In the genomic region with DNA sequence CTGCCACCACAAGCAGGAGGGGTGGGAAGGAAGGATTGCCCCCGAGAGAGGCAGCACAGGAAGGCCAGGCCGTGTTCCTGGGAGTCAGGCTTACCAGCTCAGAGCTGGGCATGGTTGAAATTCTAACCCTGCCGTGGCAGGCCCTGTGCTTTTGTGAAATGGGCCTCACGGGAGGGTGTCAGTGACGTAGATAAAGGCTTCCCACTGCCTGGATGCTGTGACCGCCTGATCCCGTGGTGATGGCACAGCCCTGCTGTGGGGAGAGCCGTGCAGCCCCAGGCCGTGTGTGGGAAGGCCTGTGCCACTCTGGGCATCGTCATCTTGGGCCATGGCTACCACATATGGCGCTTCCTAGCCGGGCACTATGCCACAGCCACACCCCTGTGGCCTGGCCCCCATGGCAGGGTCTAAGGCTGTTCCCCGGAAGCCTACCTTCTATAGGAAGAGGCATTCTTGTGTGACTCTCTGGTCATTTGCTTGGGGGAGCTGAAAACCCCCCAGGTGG, we compare ENCODE assay signal across 23 cellular contexts.
"Had no signal": no experiment of that assay in that cellular context is flagged by ENCODE, and none has a peak within 500 bp of the region (broad histone marks: within the 10 kb centered on the region; RNA-seq: fewer than 3 reads in every experiment).

No MANE protein-coding gene starts in this region.

- H3K27ac Mint-ChIP-seq: activated CD8-positive, alpha-beta T cell treated with anti-CD3 and anti-CD28 coated beads for 36 hours; activated naive CD4-positive, alpha-beta T cell treated with anti-CD3 and anti-CD28 coated beads, Interleukin-2, amount 50 U/mL, for 72 hours; activated T-cell treated with anti-CD3 and anti-CD28 coated beads, Interleukin-2, amount 50 U/mL, for 72 hours; natural killer cell had no signal

- H3K36me3 ChIP-seq: breast epithelium, esophagus muscularis mucosa, heart right ventricle, left ventricle myocardium inferior, neutrophil, pancreas, prostate gland had no signal

- H3K4me2 ChIP-seq: smooth muscle cell had no signal

- H3K4me1 Mint-ChIP-seq: natural killer cell had no signal

- DNase-seq: activated CD4-positive, alpha-beta T cell treated with anti-CD3 and anti-CD28 coated beads, Interleukin-2, amount 50 U/mL, for 1 hour; activated CD4-positive, CD25-positive, alpha-beta regulatory T cell treated with anti-CD3 and anti-CD28 coated beads, Interleukin-2, amount 50 U/mL, for 72 hours; activated CD8-positive, alpha-beta T cell treated with anti-CD3 and anti-CD28 coated beads for 36 hours; activated naive CD4-positive, alpha-beta T cell; activated T-cell treated with anti-CD3 and anti-CD28 coated beads, Interleukin-2, amount 50 U/mL, for 72 hours; central memory CD4-positive, alpha-beta T cell; foreskin keratinocyte; heart right ventricle; left ventricle myocardium inferior; mesendoderm; natural killer cell; stimulated activated CD4-positive, alpha-beta T cell treated with anti-CD3 and anti-CD28 coated beads, Interleukin-1b, Interleukin-23, amount 100 ng/mL, for 48 hours; stimulated activated naive CD4-positive, alpha-beta T cell; T-helper 2 cell had no signal

- H3K9me3 ChIP-seq: breast epithelium, esophagus muscularis mucosa, neutrophil, pancreas, prostate gland, tibial nerve had no signal

- H3K4me3 Mint-ChIP-seq: activated CD8-positive, alpha-beta T cell treated with anti-CD3 and anti-CD28 coated beads for 36 hours; activated T-cell treated with anti-CD3 and anti-CD28 coated beads, Interleukin-2, amount 50 U/mL, for 72 hours; natural killer cell had no signal

- H3K27me3 ChIP-seq: esophagus muscularis mucosa, foreskin keratinocyte, neutrophil, pancreas, tibial nerve had no signal

- H3K36me3 Mint-ChIP-seq: natural killer cell had no signal

- H3K9me3 Mint-ChIP-seq: activated CD8-positive, alpha-beta T cell treated with anti-CD3 and anti-CD28 coated beads for 36 hours; activated naive CD4-positive, alpha-beta T cell treated with anti-CD3 and anti-CD28 coated beads, Interleukin-2, amount 50 U/mL, for 72 hours; activated T-cell treated with anti-CD3 and anti-CD28 coated beads, Interleukin-2, amount 50 U/mL, for 72 hours; natural killer cell had no signal

- ATAC-seq: activated CD8-positive, alpha-beta T cell treated with anti-CD3 and anti-CD28 coated beads for 36 hours; activated naive CD4-positive, alpha-beta T cell treated with anti-CD3 and anti-CD28 coated beads, Interleukin-2, amount 50 U/mL, for 72 hours; activated T-cell treated with anti-CD3 and anti-CD28 coated beads, Interleukin-2, amount 50 U/mL, for 72 hours; foreskin keratinocyte; heart right ventricle; natural killer cell; pancreas had no signal

- H3K4me1 ChIP-seq: breast epithelium, esophagus muscularis mucosa, foreskin keratinocyte, heart right ventricle, left ventricle myocardium inferior, pancreas, prostate gland, tibial nerve had no signal

- H3K4me3 ChIP-seq: breast epithelium, esophagus muscularis mucosa, heart right ventricle, left ventricle myocardium inferior, lung, pancreas, prostate gland, smooth muscle cell, tibial nerve had no signal

- H3K27me3 Mint-ChIP-seq: activated CD8-positive, alpha-beta T cell treated with anti-CD3 and anti-CD28 coated beads for 36 hours had no signal

- H3K27ac ChIP-seq: breast epithelium, esophagus muscularis mucosa, foreskin keratinocyte, heart right ventricle, left ventricle myocardium inferior, neutrophil, pancreas, prostate gland, tibial nerve had no signal
